8 cellular contexts compared by ENCODE assay signal in genomic region chr14:30969796-30970195, GRCh38. TPM values are rescaled to one million over a fixed set of nuclear protein-coding genes. Genes with fewer than 3 reads are reported as not detected.
DNase-seq lines count a peak whose midpoint lies in the region; ATAC-seq lines count a peak whose summit lies in the region.
"Not testable (repeated sequence)": the region's sequence is repeated elsewhere in the genome, so short reads cannot be mapped to it uniquely, and the experiment has no call there.

No MANE protein-coding gene starts in this region.

- not testable (repeated sequence) for DNase-seq in CD4-positive, CD25-positive, alpha-beta regulatory T cell; T-helper 17 cell; naive B cell
- DNase-seq in activated T-cell treated with anti-CD3 and anti-CD28 coated beads, Interleukin-2, amount 50 U/mL, for 72 hours = peak; percentile 29 to 42
- peak; percentile 22 to 29 for DNase-seq in stimulated activated CD8-positive, alpha-beta memory T cell treated with anti-CD3 and anti-CD28 coated beads, Interleukin-7, amount 100 ng/mL, for 48 hours (ENCODE audit: extremely low read depth in 1 of 2, low read depth in 1 of 2)

- not testable (repeated sequence) for H3K27me3 Mint-ChIP-seq in CD4-positive, CD25-positive, alpha-beta regulatory T cell; T-helper 17 cell; activated T-cell treated with anti-CD3 and anti-CD28 coated beads, Interleukin-2, amount 50 U/mL, for 72 hours (ENCODE audit: low read depth); naive B cell

- peak overlapping the region in 2 of 3 donors; percentile 16 to 65 for H3K27ac Mint-ChIP-seq in CD4-positive, CD25-positive, alpha-beta regulatory T cell
- peak overlapping the region; percentile 75 for H3K27ac Mint-ChIP-seq in T-helper 17 cell
- H3K27ac Mint-ChIP-seq in activated T-cell treated with anti-CD3 and anti-CD28 coated beads, Interleukin-2, amount 50 U/mL, for 72 hours = not testable (repeated sequence)
- H3K27ac Mint-ChIP-seq in naive B cell = peak overlapping the region in 4 of 6 donors; percentile 1 to 46 (median 26)

- not testable (repeated sequence) for H3K4me3 ChIP-seq in CD4-positive, CD25-positive, alpha-beta regulatory T cell (ENCODE audit: low read depth, low read length)

- H3K4me1 ChIP-seq in CD4-positive, CD25-positive, alpha-beta regulatory T cell (ENCODE audit: control insufficient read depth, insufficient read depth, low read length, poor library complexity, severe bottlenecking) = not testable (repeated sequence)

- not testable (repeated sequence) for H3K27ac ChIP-seq in CD4-positive, CD25-positive, alpha-beta regulatory T cell (ENCODE audit: insufficient read depth, low read length, poor library complexity, severe bottlenecking)

- peaks cover 17% of the 10 kb centered on the region for H3K36me3 Mint-ChIP-seq in CD4-positive, CD25-positive, alpha-beta regulatory T cell
- H3K36me3 Mint-ChIP-seq in T-helper 17 cell (ENCODE audit: low read depth) = not testable (repeated sequence)
- peaks cover 15 to 27% of the 10 kb centered on the region in 2 donors for H3K36me3 Mint-ChIP-seq in activated T-cell treated with anti-CD3 and anti-CD28 coated beads, Interleukin-2, amount 50 U/mL, for 72 hours (ENCODE audit: insufficient read depth in 2 of 2)
- peaks cover 15 to 20% of the 10 kb centered on the region in 2 donors for H3K36me3 Mint-ChIP-seq in naive B cell

- H3K9me3 ChIP-seq in CD4-positive, CD25-positive, alpha-beta regulatory T cell (ENCODE audit: control insufficient read depth in 2 of 2, low read length in 2 of 2) = peaks cover 5 to 18% of the 10 kb centered on the region in 2 experiments
- not testable (repeated sequence) for H3K9me3 ChIP-seq in T-helper 17 cell (ENCODE audit: control insufficient read depth, low read length, poor library complexity, severe bottlenecking)

- H3K4me3 Mint-ChIP-seq in CD4-positive, CD25-positive, alpha-beta regulatory T cell = peak overlapping the region in 1 of 4 donors; percentile 17
- not testable (repeated sequence) for H3K4me3 Mint-ChIP-seq in T-helper 17 cell, naive B cell
- H3K4me3 Mint-ChIP-seq in activated T-cell treated with anti-CD3 and anti-CD28 coated beads, Interleukin-2, amount 50 U/mL, for 72 hours = peak overlapping the region; percentile 14 to 42

- not testable (repeated sequence) for H3K27me3 ChIP-seq in CD4-positive, CD25-positive, alpha-beta regulatory T cell (ENCODE audit: control insufficient read depth, insufficient read depth, low read length)

- peaks cover 11% of the 10 kb centered on the region for H3K36me3 ChIP-seq in CD4-positive, CD25-positive, alpha-beta regulatory T cell (ENCODE audit: control insufficient read depth, insufficient read depth, low read length)

- peaks cover 0 to 17% (median 4%) of the 10 kb centered on the region in 7 donors for H3K9me3 Mint-ChIP-seq in CD4-positive, CD25-positive, alpha-beta regulatory T cell
- peaks cover 3 to 10% of the 10 kb centered on the region in 2 donors for H3K9me3 Mint-ChIP-seq in activated T-cell treated with anti-CD3 and anti-CD28 coated beads, Interleukin-2, amount 50 U/mL, for 72 hours
- peaks cover 5 to 28% (median 22%) of the 10 kb centered on the region in 7 donors for H3K9me3 Mint-ChIP-seq in naive B cell

- H3K4me1 Mint-ChIP-seq in CD4-positive, CD25-positive, alpha-beta regulatory T cell = peaks cover 25 to 58% (median 39%) of the 10 kb centered on the region in 4 donors
- peaks cover 33% of the 10 kb centered on the region for H3K4me1 Mint-ChIP-seq in T-helper 17 cell
- H3K4me1 Mint-ChIP-seq in activated T-cell treated with anti-CD3 and anti-CD28 coated beads, Interleukin-2, amount 50 U/mL, for 72 hours (ENCODE audit: low read depth) = peaks cover 37% of the 10 kb centered on the region
- peaks cover 35 to 58% (median 57%) of the 10 kb centered on the region in 3 donors for H3K4me1 Mint-ChIP-seq in naive B cell

- not testable (repeated sequence) for ATAC-seq in CD4-positive, CD25-positive, alpha-beta regulatory T cell (ENCODE audit: low read depth in 2 of 2); naive B cell (ENCODE audit: low read depth in 2 of 2)
- ATAC-seq in GM19023 (IDR thresholded peaks at IDR 0.05; ENCODE audit: unreplicated experiment) (peak; percentile 82), GM21529 (IDR thresholded peaks at IDR 0.05; ENCODE audit: unreplicated experiment) (peak; percentile 70), HG03095 (IDR thresholded peaks at IDR 0.05; ENCODE audit: unreplicated experiment) (peak; percentile 52), T-helper 17 cell (peak; percentile 39)
- peak; percentile 76 to 82 for ATAC-seq in activated T-cell treated with anti-CD3 and anti-CD28 coated beads, Interleukin-2, amount 50 U/mL, for 72 hours (replicated peaks in 1 of 2)

RNA-seq across cellular contexts. Expression of gene AP4S1, which starts 55.7 kb away (rescaled TPM):
- total RNA-seq in CD4-positive, CD25-positive, alpha-beta regulatory T cell = 16.0 TPM
- polyA plus RNA-seq in CD4-positive, CD25-positive, alpha-beta regulatory T cell = 1 to 10 TPM; 7.0 to 9.5 (median 8.0) TPM
- 10 to 100 TPM; 11.7 to 14.0 TPM for total RNA-seq in T-helper 17 cell
- total RNA-seq in activated T-cell treated with anti-CD3 and anti-CD28 coated beads, Interleukin-2, amount 50 U/mL, for 72 hours = 1 to 10 TPM; 6.3 to 8.6 TPM
- polyA plus RNA-seq in naive B cell (ENCODE audit: low read depth in 6 of 6) = 10 to 100 TPM in 2 of 6 donors, 1 to 10 TPM in 4; 6.2 to 13.5 (median 8.7) TPM

RNA-seq across cellular contexts. Expression of gene STRN3, which starts 56.4 kb away (rescaled TPM):
- total RNA-seq in CD4-positive, CD25-positive, alpha-beta regulatory T cell = 27.1 TPM
- 1 to 10 TPM; 3.5 to 6.2 (median 4.0) TPM for polyA plus RNA-seq in CD4-positive, CD25-positive, alpha-beta regulatory T cell
- 10 to 100 TPM; 23.1 to 25.1 TPM for total RNA-seq in T-helper 17 cell
- 10 to 100 TPM; 19.7 to 24.5 TPM for total RNA-seq in activated T-cell treated with anti-CD3 and anti-CD28 coated beads, Interleukin-2, amount 50 U/mL, for 72 hours
- 1 to 10 TPM; 1.6 to 6.1 (median 4.5) TPM for polyA plus RNA-seq in naive B cell (ENCODE audit: low read depth in 6 of 6)
